31 cellular contexts compared by ENCODE assay signal in the genomic region with DNA sequence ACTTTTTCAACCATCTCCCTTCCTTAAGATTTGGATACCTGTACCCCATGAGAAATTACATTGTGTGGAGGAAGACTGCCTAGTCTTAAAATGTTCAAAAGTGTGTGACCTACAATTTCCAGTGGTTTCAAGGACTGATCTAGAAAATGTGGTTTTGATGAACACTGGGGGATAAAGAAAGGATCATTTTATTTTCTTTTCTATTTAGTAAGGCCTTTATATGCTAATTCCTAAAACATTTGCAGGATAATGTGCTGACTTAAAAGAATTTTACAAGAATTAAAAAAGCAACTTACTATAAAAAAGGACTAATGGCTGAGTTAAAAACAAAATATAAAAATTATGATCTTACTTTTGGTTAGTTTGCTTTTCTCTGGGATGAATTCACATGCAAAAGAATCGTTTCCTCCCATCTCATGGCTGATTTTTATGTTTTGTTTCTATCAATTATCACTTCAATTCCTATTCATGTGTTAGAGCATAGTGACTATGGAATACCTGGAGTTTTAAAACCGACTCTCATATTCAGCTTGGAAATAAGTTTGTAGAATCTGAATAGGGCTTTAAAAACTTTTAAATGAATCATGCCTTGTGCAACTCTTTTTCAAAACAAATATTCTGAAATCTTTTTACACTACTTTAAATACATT.
"Had no signal": no experiment of that assay in that cellular context is flagged by ENCODE, and none has a peak within 500 bp of the region (broad histone marks: within the 10 kb centered on the region; RNA-seq: fewer than 3 reads in every experiment).

No MANE protein-coding gene starts in this region.

- H3K27ac ChIP-seq: KMS-11, Peyer's patch, WERI-Rb-1 had no signal

- H3K4me1 Mint-ChIP-seq: activated CD4-positive, alpha-beta T cell treated with anti-CD3 and anti-CD28 coated beads, Interleukin-2, amount 10 ng/mL, durations not matched to agents 24 days and 14 days; activated T-helper 17 cell treated with anti-CD3 and anti-CD28 coated beads, Interleukin-2, amount 50 U/mL, for 72 hours had no signal

- DNase-seq: activated CD4-positive, alpha-beta T cell treated with anti-CD3 and anti-CD28 coated beads, Interleukin-2, amount 10 ng/mL, durations not matched to agents 24 days and 14 days; activated CD4-positive, alpha-beta T cell treated with anti-CD3 and anti-CD28 coated beads, Interleukin-2, amount 50 U/mL, for 4 hours; activated CD8-positive, alpha-beta T cell treated with anti-CD3 and anti-CD28 coated beads for 36 hours; activated effector memory CD4-positive, alpha-beta T cell treated with anti-CD3 and anti-CD28 coated beads, Interleukin-2, amount 50 U/mL, for 16 hours; activated naive CD4-positive, alpha-beta T cell; activated naive CD4-positive, alpha-beta T cell treated with anti-CD3 and anti-CD28 coated beads, Interleukin-2, amount 50 U/mL, for 16 hours; activated naive CD8-positive, alpha-beta T cell treated with anti-CD3 and anti-CD28 coated beads, Interleukin-2, amount 10 ng/mL, durations not matched to agents 7 days and 5 days; activated T-cell treated with anti-CD3 and anti-CD28 coated beads, Interleukin-2, amount 50 U/mL, for 1 hour; activated T-cell treated with anti-CD3 and anti-CD28 coated beads, Interleukin-2, amount 50 U/mL, for 72 hours; anterior cingulate cortex; caudate nucleus; cerebellar nuclear complex; MM.1S; MV-4-11; NCI-H1092; NCI-H1436 treated with DMSO at 0.1 percent for 48 hours; NCI-H1694 treated with DMSO at 0.1 percent for 48 hours; NCI-H2029; NCI-H345; NCI-H524 treated with DMSO at 0.1 percent for 48 hours; Peyer's patch; RPMI8226; SHP77 treated with DMSO at 0.1 percent for 48 hours; SW 1271; T-helper 1 cell; T-helper 2 cell; T-helper 9 cell; WERI-Rb-1 had no signal

- H3K4me3 Mint-ChIP-seq: activated CD4-positive, alpha-beta T cell treated with anti-CD3 and anti-CD28 coated beads, Interleukin-2, amount 10 ng/mL, durations not matched to agents 24 days and 14 days; activated CD8-positive, alpha-beta T cell treated with anti-CD3 and anti-CD28 coated beads for 36 hours; activated naive CD8-positive, alpha-beta T cell treated with anti-CD3 and anti-CD28 coated beads, Interleukin-2, amount 10 ng/mL, durations not matched to agents 7 days and 5 days; activated T-cell treated with anti-CD3 and anti-CD28 coated beads, Interleukin-2, amount 50 U/mL, for 72 hours; activated T-helper 17 cell treated with anti-CD3 and anti-CD28 coated beads, Interleukin-2, amount 50 U/mL, for 72 hours; brain had no signal

- H3K9me3 Mint-ChIP-seq: activated CD4-positive, alpha-beta T cell treated with anti-CD3 and anti-CD28 coated beads, Interleukin-2, amount 10 ng/mL, durations not matched to agents 24 days and 14 days; activated CD8-positive, alpha-beta T cell treated with anti-CD3 and anti-CD28 coated beads for 36 hours; activated naive CD8-positive, alpha-beta T cell treated with anti-CD3 and anti-CD28 coated beads, Interleukin-2, amount 10 ng/mL, durations not matched to agents 7 days and 5 days; activated T-cell treated with anti-CD3 and anti-CD28 coated beads, Interleukin-2, amount 50 U/mL, for 72 hours; activated T-helper 17 cell treated with anti-CD3 and anti-CD28 coated beads, Interleukin-2, amount 50 U/mL, for 72 hours; brain had no signal

- H3K36me3 Mint-ChIP-seq: activated naive CD8-positive, alpha-beta T cell treated with anti-CD3 and anti-CD28 coated beads, Interleukin-2, amount 10 ng/mL, durations not matched to agents 7 days and 5 days had no signal

- H3K36me3 ChIP-seq: Peyer's patch, WERI-Rb-1 had no signal

- H3K9ac ChIP-seq: KMS-11 had no signal

- H3K27ac Mint-ChIP-seq: activated CD4-positive, alpha-beta T cell treated with anti-CD3 and anti-CD28 coated beads, Interleukin-2, amount 10 ng/mL, durations not matched to agents 24 days and 14 days; activated CD8-positive, alpha-beta T cell treated with anti-CD3 and anti-CD28 coated beads for 36 hours; activated naive CD8-positive, alpha-beta T cell treated with anti-CD3 and anti-CD28 coated beads, Interleukin-2, amount 10 ng/mL, durations not matched to agents 7 days and 5 days; activated T-cell treated with anti-CD3 and anti-CD28 coated beads, Interleukin-2, amount 50 U/mL, for 72 hours; activated T-helper 17 cell treated with anti-CD3 and anti-CD28 coated beads, Interleukin-2, amount 50 U/mL, for 72 hours had no signal

- H3K4me3 ChIP-seq: Peyer's patch had no signal

- H3K27me3 Mint-ChIP-seq: activated CD8-positive, alpha-beta T cell treated with anti-CD3 and anti-CD28 coated beads for 36 hours; activated naive CD8-positive, alpha-beta T cell treated with anti-CD3 and anti-CD28 coated beads, Interleukin-2, amount 10 ng/mL, durations not matched to agents 7 days and 5 days had no signal

- H3K9me3 ChIP-seq: Peyer's patch had no signal

- ATAC-seq: activated CD8-positive, alpha-beta T cell treated with anti-CD3 and anti-CD28 coated beads for 36 hours; activated T-cell treated with anti-CD3 and anti-CD28 coated beads, Interleukin-2, amount 50 U/mL, for 72 hours; activated T-helper 17 cell treated with anti-CD3 and anti-CD28 coated beads, Interleukin-2, amount 50 U/mL, for 72 hours had no signal
